1 cellular context compared by ENCODE assay signal in genomic region chr19:50025022-50025793, GRCh38.
TF ChIP-seq lines count a peak whose summit lies in the region.

Gene VRK3 (minus strand): TSS chr19:50025372. CDS start chr19:50016162, 9,210 bp downstream.

TF ChIP-seq in liver, 16 proteins besides CTCF, POLR2A, EP300 and RAD21 (continued from another document):
- peak; percentile 28 for TF ChIP-seq REST (IDR thresholded peaks at IDR 0.05)
